19 cellular contexts compared by ENCODE assay signal in the genomic region with DNA sequence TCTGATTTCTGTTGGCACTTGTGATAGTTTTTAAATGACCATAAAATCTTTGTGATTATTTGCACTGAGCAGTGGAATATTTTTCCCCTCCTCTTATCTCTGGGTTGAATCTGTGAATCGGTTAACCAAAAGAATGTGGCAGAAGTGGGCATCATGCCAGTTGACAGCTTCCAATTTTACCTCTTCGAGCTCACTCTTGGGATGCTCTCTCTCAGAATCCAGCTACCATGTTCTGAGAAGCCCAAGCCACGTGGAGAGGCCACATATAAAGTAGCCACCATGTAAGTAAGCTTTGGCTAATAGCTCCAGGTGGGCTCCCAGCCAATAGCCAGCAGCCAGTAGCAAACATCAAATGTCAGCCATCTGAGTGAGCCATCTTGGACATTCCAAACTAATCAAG. TPM values are rescaled to one million over a fixed set of nuclear protein-coding genes. Genes with fewer than 3 reads are reported as not detected.
DNase-seq lines count a peak whose midpoint lies in the region; ATAC-seq and TF ChIP-seq lines count a peak whose summit lies in the region.
"Had no signal": no experiment of that assay in that cellular context is flagged by ENCODE, and none has a peak within 500 bp of the region (broad histone marks: within the 10 kb centered on the region; RNA-seq: fewer than 3 reads in every experiment).

No MANE protein-coding gene starts in this region.

- no peak for ATAC-seq in CD8-positive, alpha-beta T cell
- ATAC-seq: activated T-helper 17 cell treated with anti-CD3 and anti-CD28 coated beads, Interleukin-2, amount 50 U/mL, for 72 hours; left lung had no signal

- H3K36me3 ChIP-seq in DOHH2 (ENCODE audit: control insufficient read depth, low read length) (peaks cover 7% of the 10 kb centered on the region), SJCRH30 (no peaks in the 10 kb centered on the region), uterus (no peaks in the 10 kb centered on the region)
- no peaks in the 10 kb centered on the region for H3K36me3 ChIP-seq in CD8-positive, alpha-beta T cell (ENCODE audit: insufficient read depth, low read length)
- H3K36me3 ChIP-seq: left lung, thoracic aorta had no signal

- TF ChIP-seq POLR2A in uterus (IDR thresholded peaks at IDR 0.05): no peak

- CTCF ChIA-PET in CD8-positive, alpha-beta T cell (lab: Charles Lee): no interaction called here

- POLR2A ChIA-PET in CD8-positive, alpha-beta T cell (lab: Charles Lee): interaction anchor here (0.7 kb wide), 1 partner anchor 106 kb away, joined by 3 read pairs; no protein-coding TSS in a partner anchor

- peaks cover 5% of the 10 kb centered on the region for H3K9me3 Mint-ChIP-seq in CD8-positive, alpha-beta T cell
- H3K9me3 Mint-ChIP-seq: activated naive CD8-positive, alpha-beta T cell treated with anti-CD3 and anti-CD28 coated beads, Interleukin-2, amount 10 ng/mL, durations not matched to agents 7 days and 5 days; CD4-positive, alpha-beta T cell had no signal

- peaks cover 4% of the 10 kb centered on the region; the same call in 1 of the 2 replicates for H3K9me3 ChIP-seq in DOHH2 (ENCODE audit: control insufficient read depth, insufficient read depth, low read length)
- no peaks in the 10 kb centered on the region for H3K9me3 ChIP-seq in SJCRH30 (replicated peaks)
- no peaks in the 10 kb centered on the region for H3K9me3 ChIP-seq in uterus
- no peaks in the 10 kb centered on the region for H3K9me3 ChIP-seq in CD8-positive, alpha-beta T cell (ENCODE audit: low read length)
- H3K9me3 ChIP-seq: thoracic aorta had no signal

- H3K27me3 ChIP-seq in DOHH2 (ENCODE audit: control insufficient read depth, low read length) (no peaks in the 10 kb centered on the region), SJCRH30 (no peaks in the 10 kb centered on the region), uterus (no peaks in the 10 kb centered on the region)
- no peaks in the 10 kb centered on the region for H3K27me3 ChIP-seq in CD8-positive, alpha-beta T cell (ENCODE audit: insufficient read depth, low read length)
- H3K27me3 ChIP-seq: left lung had no signal

- no peaks in the 10 kb centered on the region for H3K27me3 Mint-ChIP-seq in CD8-positive, alpha-beta T cell (ENCODE audit: low read depth)
- H3K27me3 Mint-ChIP-seq: activated T-helper 17 cell treated with anti-CD3 and anti-CD28 coated beads, Interleukin-2, amount 50 U/mL, for 72 hours; CD4-positive, alpha-beta T cell had no signal

- no peak overlapping the region for H3K4me2 ChIP-seq in DOHH2 (ENCODE audit: low read length)

- H3K4me3 ChIP-seq in DOHH2 (ENCODE audit: low read length) (no peak overlapping the region), SJCRH30 (no peak overlapping the region), uterus (no peak overlapping the region)
- no peak overlapping the region for H3K4me3 ChIP-seq in CD8-positive, alpha-beta T cell (ENCODE audit: low read depth, low read length)
- H3K4me3 ChIP-seq: left lung, thoracic aorta had no signal

- H3K4me1 ChIP-seq in DOHH2 (ENCODE audit: control insufficient read depth, low read length): peaks cover 69% of the 10 kb centered on the region
- peaks cover 16% of the 10 kb centered on the region for H3K4me1 ChIP-seq in SJCRH30
- H3K4me1 ChIP-seq in uterus: no peaks in the 10 kb centered on the region
- no peaks in the 10 kb centered on the region for H3K4me1 ChIP-seq in CD8-positive, alpha-beta T cell (ENCODE audit: insufficient read depth, low read length)
- H3K4me1 ChIP-seq: left lung had no signal

- TF ChIP-seq CTCF in DOHH2 (IDR thresholded peaks at IDR 0.05; ENCODE audit: low read depth, low read length, poor library complexity, severe bottlenecking): no peak
- no peak for TF ChIP-seq CTCF in uterus (IDR thresholded peaks at IDR 0.05)
- TF ChIP-seq CTCF in CD8-positive, alpha-beta T cell (IDR thresholded peaks at IDR 0.05): no peak

- H3K9me2 ChIP-seq in DOHH2 (replicated peaks; ENCODE audit: control insufficient read depth, low read length): no peaks in the 10 kb centered on the region

- no peak overlapping the region for H3K27ac Mint-ChIP-seq in CD8-positive, alpha-beta T cell
- H3K27ac Mint-ChIP-seq: activated CD4-positive, alpha-beta T cell treated with anti-CD3 and anti-CD28 coated beads, Interleukin-2, amount 10 ng/mL, durations not matched to agents 7 days and 5 days; activated naive CD8-positive, alpha-beta T cell treated with anti-CD3 and anti-CD28 coated beads, Interleukin-2, amount 10 ng/mL, durations not matched to agents 7 days and 5 days; activated T-helper 17 cell treated with anti-CD3 and anti-CD28 coated beads, Interleukin-2, amount 50 U/mL, for 72 hours; CD4-positive, alpha-beta T cell; nephron progenitor cell; progenitor cell of endocrine pancreas had no signal

- no peaks in the 10 kb centered on the region for H3K4me1 Mint-ChIP-seq in CD8-positive, alpha-beta T cell (ENCODE audit: low read depth)
- H3K4me1 Mint-ChIP-seq: activated CD4-positive, alpha-beta T cell treated with anti-CD3 and anti-CD28 coated beads, Interleukin-2, amount 10 ng/mL, durations not matched to agents 7 days and 5 days; activated naive CD8-positive, alpha-beta T cell treated with anti-CD3 and anti-CD28 coated beads, Interleukin-2, amount 10 ng/mL, durations not matched to agents 7 days and 5 days had no signal

- H3K27ac ChIP-seq in DOHH2 (ENCODE audit: low read depth, low read length) (0 out of 2 replicates have a peak overlapping the region, but pooled peaks have one; percentile 98), SJCRH30 (no peak overlapping the region), uterus (no peak overlapping the region)
- no peak overlapping the region for H3K27ac ChIP-seq in CD8-positive, alpha-beta T cell (ENCODE audit: low read depth, low read length)
- H3K27ac ChIP-seq: left lung, thoracic aorta had no signal

- DNase-seq in HT-29 (ENCODE audit: low spot score) (peak; percentile 12), SJCRH30 (peak; percentile 64 to 66), iris pigment epithelial cell (ENCODE audit: low read depth) (peak; percentile 9), uterus (no peak), posterior cingulate gyrus (no peak), NCI-H748 (lab: John Stamatoyannopoulos, UW; ENCODE audit: unreplicated experiment) (no peak)
- no peak for DNase-seq in CD8-positive, alpha-beta T cell
- DNase-seq: activated CD4-positive, alpha-beta T cell treated with anti-CD3 and anti-CD28 coated beads, Interleukin-2, amount 10 ng/mL, durations not matched to agents 7 days and 5 days; activated naive CD8-positive, alpha-beta T cell treated with anti-CD3 and anti-CD28 coated beads, Interleukin-2, amount 10 ng/mL, durations not matched to agents 7 days and 5 days; CD4-positive, alpha-beta T cell; glutamatergic neuron; left lung; NCI-H187; nephron progenitor cell; stimulated activated naive CD4-positive, alpha-beta T cell had no signal

- intact Hi-C loops in uterus (cut with DNase I; ENCODE audit: low total_unique reads) (no loop called here), posterior cingulate gyrus (cut with DNase I) (no loop called here)
- intact Hi-C loops in CD8-positive, alpha-beta T cell (cut with DNase I, micrococcal nuclease): no loop called here

- peaks cover 36% of the 10 kb centered on the region for H3F3A ChIP-seq in DOHH2 (ENCODE audit: control insufficient read depth, insufficient read depth)

- no peaks in the 10 kb centered on the region for H4K20me1 ChIP-seq in DOHH2 (ENCODE audit: control insufficient read depth, insufficient read depth, low read depth, low read length)

- H3K79me2 ChIP-seq in DOHH2 (ENCODE audit: control insufficient read depth, low read length): no peaks in the 10 kb centered on the region

- H3K36me3 Mint-ChIP-seq in CD8-positive, alpha-beta T cell: no peaks in the 10 kb centered on the region
- H3K36me3 Mint-ChIP-seq: activated naive CD8-positive, alpha-beta T cell treated with anti-CD3 and anti-CD28 coated beads, Interleukin-2, amount 10 ng/mL, durations not matched to agents 7 days and 5 days had no signal

- H3K4me3 Mint-ChIP-seq in CD8-positive, alpha-beta T cell: no peak overlapping the region
- H3K4me3 Mint-ChIP-seq: activated CD4-positive, alpha-beta T cell treated with anti-CD3 and anti-CD28 coated beads, Interleukin-2, amount 10 ng/mL, durations not matched to agents 7 days and 5 days; activated naive CD8-positive, alpha-beta T cell treated with anti-CD3 and anti-CD28 coated beads, Interleukin-2, amount 10 ng/mL, durations not matched to agents 7 days and 5 days; activated T-helper 17 cell treated with anti-CD3 and anti-CD28 coated beads, Interleukin-2, amount 50 U/mL, for 72 hours; CD4-positive, alpha-beta T cell; nephron progenitor cell had no signal

RNA-seq across cellular contexts. Expression of gene WDR19, which starts 12.9 kb away (rescaled TPM):
- total RNA-seq in HT-29 (2014; rRNA removed; shearing (Covaris generic)): 5.8 and 9.6 TPM in 2 replicates
- 15.9 and 21.1 TPM in 2 replicates for total RNA-seq in SJCRH30 (2014; rRNA removed; shearing (Covaris generic))
- 100 to 1,000 TPM in 1 of 4 donors, 10 to 100 TPM in 3; 37.4 to 129 (median 74.0) TPM for total RNA-seq in uterus
- total RNA-seq in CD8-positive, alpha-beta T cell: 10 to 100 TPM; 10.8 to 11.9 TPM

Comparison
In these comparisons a context has a peak if more than half of its experiments do, and no peak if none do; other contexts are left out.
1. DNase-seq: peak in HT-29 (single experiment), SJCRH30 (2 of 2) and iris pigment epithelial cell (single experiment); none in uterus (0 of 2), posterior cingulate gyrus (0 of 10), CD8-positive, alpha-beta T cell (0 of 7) and NCI-H748 (single experiment).